In the genomic region with DNA sequence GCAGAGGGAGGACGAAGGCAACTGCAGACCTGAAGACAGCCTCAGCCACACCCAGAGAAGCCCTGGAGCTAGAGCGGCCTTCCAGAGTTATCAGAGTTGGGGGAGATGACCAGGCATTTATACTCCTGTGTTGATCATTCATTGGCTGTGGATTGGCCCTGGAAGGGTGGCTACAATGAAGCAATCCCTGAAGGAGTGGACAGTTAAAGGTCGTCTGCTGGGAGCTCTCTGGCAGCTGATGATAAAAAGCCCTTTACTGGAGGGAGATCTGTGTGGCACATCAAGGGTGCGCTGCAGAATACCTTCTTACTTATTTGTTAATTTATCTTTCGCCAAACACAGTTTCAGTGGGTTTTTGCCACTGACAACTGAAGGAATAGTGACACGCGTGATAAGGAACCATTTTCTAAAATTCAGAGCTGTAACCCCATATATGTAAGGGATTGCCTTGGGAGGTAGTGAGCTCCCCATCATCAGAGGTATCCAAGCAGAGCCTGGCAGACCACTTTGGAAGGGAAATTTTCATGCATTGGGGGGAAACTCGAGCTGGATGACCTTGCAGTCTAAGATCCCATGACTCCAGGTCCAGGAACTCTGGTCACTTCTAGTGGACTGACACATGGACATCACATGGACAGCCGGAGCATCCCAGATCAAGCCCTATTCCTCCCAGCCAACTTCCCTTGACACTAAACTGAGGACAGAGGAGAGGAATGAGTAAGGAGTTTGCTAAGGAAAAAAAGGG, we compare ENCODE assay signal across 16 cellular contexts.
DNase-seq lines count a peak whose midpoint lies in the region; ATAC-seq, FAIRE-seq and TF ChIP-seq lines count a peak whose summit lies in the region.
"Had no signal": no experiment of that assay in that cellular context is flagged by ENCODE, and none has a peak within 500 bp of the region (broad histone marks: within the 10 kb centered on the region; RNA-seq: fewer than 3 reads in every experiment).

No MANE protein-coding gene starts in this region.

- no peaks in the 10 kb centered on the region for H3K9me3 ChIP-seq in astrocyte (ENCODE audit: insufficient read depth, low read depth, low read length)
- no peaks in the 10 kb centered on the region for H3K9me3 ChIP-seq in CD8-positive, alpha-beta memory T cell (ENCODE audit: low read length)
- H3K9me3 ChIP-seq: lower lobe of right lung, upper lobe of left lung had no signal

- POLR2A ChIA-PET in CD8-positive, alpha-beta memory T cell (lab: Charles Lee) = no interaction called here

- H3K27ac ChIP-seq in astrocyte (ENCODE audit: low read depth, low read length) = no peak overlapping the region
- peak overlapping the region in 15 of 21 experiments; percentile 8 to 81 (median 55) for H3K27ac ChIP-seq in skin epidermis
- H3K27ac ChIP-seq in CD8-positive, alpha-beta memory T cell (ENCODE audit: low read depth, low read length) = no peak overlapping the region
- H3K27ac ChIP-seq: lower lobe of right lung had no signal

- CTCF ChIA-PET in CD8-positive, alpha-beta memory T cell (lab: Charles Lee) = interaction anchor here (7.7 kb wide), 1 partner anchor 200 kb away, joined by 138 read pairs; no protein-coding TSS in a partner anchor

- H3K4me1 Mint-ChIP-seq in astrocyte (ENCODE audit: low read depth, unreplicated experiment) = peaks cover 20% of the 10 kb centered on the region
- H3K4me1 Mint-ChIP-seq in CD8-positive, alpha-beta memory T cell = no peaks in the 10 kb centered on the region

- peak; percentile 57 for ATAC-seq in left lobe of liver
- ATAC-seq: activated CD4-positive, CD25-positive, alpha-beta regulatory T cell treated with anti-CD3 and anti-CD28 coated beads, Interleukin-2, amount 50 U/mL, for 24 hours had no signal

- H3K27me3 ChIP-seq in astrocyte (ENCODE audit: insufficient read depth, low read length) = no peaks in the 10 kb centered on the region
- H3K27me3 ChIP-seq in CD8-positive, alpha-beta memory T cell (ENCODE audit: insufficient read depth, low read length, poor library complexity, severe bottlenecking) = peaks cover 5% of the 10 kb centered on the region
- H3K27me3 ChIP-seq: upper lobe of left lung had no signal

- no peak for TF ChIP-seq CTCF in astrocyte (IDR thresholded peaks at IDR 0.05; ENCODE audit: insufficient read depth, low read depth, low read length)

- H3K4me2 ChIP-seq in astrocyte (ENCODE audit: low read length) = peak overlapping the region; percentile 72

- no peak for TF ChIP-seq POLR2A in GM12892 (IDR thresholded peaks at IDR 0.05; ENCODE audit: low read depth, low read length)

- peak overlapping the region; percentile 40 for H3K9ac ChIP-seq in astrocyte (ENCODE audit: low read length)

- no peaks in the 10 kb centered on the region for H3K36me3 Mint-ChIP-seq in astrocyte (ENCODE audit: low read depth, unreplicated experiment)
- H3K36me3 Mint-ChIP-seq in CD8-positive, alpha-beta memory T cell = no peaks in the 10 kb centered on the region

- peak; percentile 30 for FAIRE-seq in GM12892 (lab: Jason Lieb, UNC)
- no peak for FAIRE-seq in astrocyte (lab: Jason Lieb, UNC)
- FAIRE-seq: RCC 7860 had no signal

- no peak overlapping the region for H3K27ac Mint-ChIP-seq in astrocyte (ENCODE audit: unreplicated experiment)
- H3K27ac Mint-ChIP-seq in CD8-positive, alpha-beta memory T cell = peak overlapping the region in 1 of 8 donors; percentile 6

- no peak overlapping the region for H3K4me3 Mint-ChIP-seq in astrocyte (ENCODE audit: unreplicated experiment)
- no peak overlapping the region for H3K4me3 Mint-ChIP-seq in CD8-positive, alpha-beta memory T cell
- H3K4me3 Mint-ChIP-seq: H9 had no signal

- H2AFZ ChIP-seq in astrocyte (ENCODE audit: low read depth, low read length) = peak overlapping the region; percentile 80

- no peaks in the 10 kb centered on the region for H4K20me1 ChIP-seq in astrocyte (ENCODE audit: insufficient read depth, low read length)

- H3K9me3 Mint-ChIP-seq in astrocyte (ENCODE audit: unreplicated experiment) = no peaks in the 10 kb centered on the region
- no peaks in the 10 kb centered on the region for H3K9me3 Mint-ChIP-seq in CD8-positive, alpha-beta memory T cell
- H3K9me3 Mint-ChIP-seq: H9 had no signal

- no peaks in the 10 kb centered on the region for H3K79me2 ChIP-seq in astrocyte (ENCODE audit: insufficient read depth, low read length)

- no peaks in the 10 kb centered on the region for H3K36me3 ChIP-seq in astrocyte (ENCODE audit: insufficient read depth, low read length)
- H3K36me3 ChIP-seq in CD8-positive, alpha-beta memory T cell (ENCODE audit: insufficient read depth, low read length) = no peaks in the 10 kb centered on the region
- H3K36me3 ChIP-seq: lower lobe of right lung, upper lobe of left lung had no signal

- peaks cover 9% of the 10 kb centered on the region for H3K4me1 ChIP-seq in astrocyte (ENCODE audit: insufficient read depth, low read length)
- H3K4me1 ChIP-seq in CD8-positive, alpha-beta memory T cell (ENCODE audit: insufficient read depth, low read length) = no peaks in the 10 kb centered on the region

- peak overlapping the region; percentile 18 for H3K4me3 ChIP-seq in astrocyte (ENCODE audit: insufficient read depth, low read depth, low read length)
- no peak overlapping the region for H3K4me3 ChIP-seq in skin epidermis
- no peak overlapping the region for H3K4me3 ChIP-seq in CD8-positive, alpha-beta memory T cell (ENCODE audit: low read length)
- H3K4me3 ChIP-seq: lower lobe of right lung, upper lobe of left lung had no signal

- DNase-seq in GM12892 (ENCODE audit: insufficient read length) (no peak), astrocyte (ENCODE audit: low read depth) (no peak), left lobe of liver (ENCODE audit: low spot score) (peak; percentile 67), AG08395 (ENCODE audit: low spot score) (no peak), dedifferentiated amniotic fluid mesenchymal stem cell (ENCODE audit: extremely low spot score) (no peak)
- no peak for DNase-seq in CD8-positive, alpha-beta memory T cell
- DNase-seq in activated CD4-positive, alpha-beta T cell treated with anti-CD3 and anti-CD28 coated beads for 4 hours = no peak
- DNase-seq: activated naive CD4-positive, alpha-beta T cell; H9; lower lobe of right lung; NCI-H748 treated with DMSO at 0.1 percent for 48 hours; T-helper 1 cell had no signal

- no peaks in the 10 kb centered on the region for H3K27me3 Mint-ChIP-seq in astrocyte (ENCODE audit: low read depth, unreplicated experiment)
- H3K27me3 Mint-ChIP-seq in CD8-positive, alpha-beta memory T cell = peaks cover 6 to 38% of the 10 kb centered on the region in 2 donors

Comparison
In these comparisons a context has a peak if more than half of its experiments do, and no peak if none do; other contexts are left out.
1. H3K27ac ChIP-seq: peak in skin epidermis (15 of 21); none in astrocyte (single experiment) and CD8-positive, alpha-beta memory T cell (single experiment).